Comparison of ENCODE assay signal across 22 cellular contexts in the genomic region with DNA sequence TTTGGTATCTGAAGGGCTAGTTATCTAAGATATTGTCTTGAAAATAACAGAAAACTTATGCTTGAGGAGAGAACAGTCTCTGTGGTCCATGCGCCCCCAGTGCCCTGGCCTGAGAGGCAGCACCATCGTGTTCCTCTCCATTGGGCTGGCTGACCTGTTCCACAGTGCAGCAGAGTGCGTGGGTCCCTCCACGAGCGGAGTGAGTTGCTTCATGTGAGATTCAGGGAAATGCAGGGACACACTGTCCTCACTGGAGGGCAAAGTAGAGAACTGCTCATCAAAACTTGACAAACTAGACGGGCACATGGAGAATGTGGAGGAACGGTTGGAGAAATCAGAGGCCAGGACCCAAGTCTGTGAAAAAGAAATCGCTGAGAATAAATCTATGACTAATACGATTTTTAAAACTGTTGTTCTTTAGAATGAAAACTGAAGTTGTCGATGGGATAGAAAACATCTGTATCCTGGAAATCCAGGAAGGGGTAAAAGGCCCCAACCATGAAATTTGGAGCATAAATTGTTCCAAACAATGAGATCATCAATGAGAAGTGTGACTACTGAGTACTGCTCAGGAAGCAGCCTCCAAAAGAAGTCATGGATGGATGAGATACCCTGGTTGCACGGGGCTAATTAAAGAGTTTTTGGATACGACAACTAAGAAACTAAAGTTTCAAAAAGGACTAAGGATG. TPM values are rescaled to one million over a fixed set of nuclear protein-coding genes. Genes with fewer than 3 reads are reported as not detected.
DNase-seq lines count a peak whose midpoint lies in the region; ATAC-seq and TF ChIP-seq lines count a peak whose summit lies in the region.
"Had no signal": no experiment of that assay in that cellular context is flagged by ENCODE, and none has a peak within 500 bp of the region (broad histone marks: within the 10 kb centered on the region; RNA-seq: fewer than 3 reads in every experiment).

No MANE protein-coding gene starts in this region.

- H3K4me3 ChIP-seq in left ventricle myocardium inferior, result no peak overlapping the region
- H3K4me3 ChIP-seq in gastroesophageal sphincter, result no peak overlapping the region
- H3K4me3 ChIP-seq in aorta (ENCODE audit: low read length in 2 of 2), result no peak overlapping the region
- H3K4me3 ChIP-seq: prostate gland, vagina had no signal

- H3K27me3 ChIP-seq in left ventricle myocardium inferior (ENCODE audit: low read depth) (no peaks in the 10 kb centered on the region), gastroesophageal sphincter (no peaks in the 10 kb centered on the region), aorta (ENCODE audit: control insufficient read depth in 1 of 2, insufficient read depth in 2 of 2, low read length in 1 of 2) (no peaks in the 10 kb centered on the region)
- H3K27me3 ChIP-seq: vagina had no signal

- no peak for TF ChIP-seq POLR2A in gastroesophageal sphincter (IDR thresholded peaks at IDR 0.05)

- no peak overlapping the region for H3K27ac ChIP-seq in left ventricle myocardium inferior (replicated peaks)
- H3K27ac ChIP-seq in gastroesophageal sphincter, result peak overlapping the region; percentile 38 to 73 (median 64)
- H3K27ac ChIP-seq in aorta (ENCODE audit: low read depth in 1 of 2, low read length in 2 of 2), result peak overlapping the region; percentile 10 to 14
- H3K27ac ChIP-seq: KMS-11, prostate gland, vagina had no signal

- TF ChIP-seq EP300 in gastroesophageal sphincter (IDR thresholded peaks at IDR 0.05), result no peak

- intact Hi-C loops in left ventricle myocardium superior (cut with micrococcal nuclease), result no loop called here
- intact Hi-C loops in left ventricle myocardium inferior (cut with micrococcal nuclease), result no loop called here
- intact Hi-C loops in aorta (cut with DNase I), result loop anchor here in 1 of 2 donors (10.0 kb wide), 1 partner anchor 53 kb away; no protein-coding TSS in a partner anchor

- no peak for DNase-seq in left ventricle myocardium superior
- DNase-seq in left ventricle myocardium inferior, result no peak
- DNase-seq in WTC11 (ENCODE audit: low spot score), result no peak
- DNase-seq in aorta, result no peak
- no peak for DNase-seq in stimulated activated naive CD8-positive, alpha-beta T cell treated with anti-CD3 and anti-CD28 coated beads, Interleukin-15, amount 100 ng/mL, for 72 hours
- no peak for DNase-seq in glomerular visceral epithelial cell (ENCODE audit: extremely low spot score)
- no peak for DNase-seq in activated CD4-positive, alpha-beta T cell treated with anti-CD3 and anti-CD28 coated beads, Interleukin-2, amount 10 ng/mL, durations not matched to agents 7 days and 5 days
- DNase-seq: activated CD8-positive, alpha-beta memory T cell treated with anti-CD3 and anti-CD28 coated beads, Interleukin-2, amount 50 U/mL, for 48 hours; CD8-positive, alpha-beta memory T cell; effector CD8-positive, alpha-beta T cell; GDM1; head of caudate nucleus; midbrain; NCI-H1694 treated with DMSO at 0.1 percent for 48 hours; NCI-H2227 treated with DMSO at 0.1 percent for 48 hours; PC-3 had no signal

- H3K36me3 Mint-ChIP-seq in WTC11, result peaks cover 37% of the 10 kb centered on the region
- peaks cover 9% of the 10 kb centered on the region for H3K36me3 Mint-ChIP-seq in activated CD4-positive, alpha-beta T cell treated with anti-CD3 and anti-CD28 coated beads, Interleukin-2, amount 10 ng/mL, durations not matched to agents 7 days and 5 days (ENCODE audit: low read depth)

- WGBS in gastroesophageal sphincter (ENCODE audit: low coverage in 1 of 2), 2 donors, result 66 to 74% methylated on average over 7 to 9 of the region's 12 CpGs
- 85 to 86% methylated on average over 12 of the region's 12 CpGs for WGBS in aorta, 2 donors

- H3K9me3 Mint-ChIP-seq in WTC11, result no peaks in the 10 kb centered on the region
- H3K9me3 Mint-ChIP-seq in stimulated activated naive CD8-positive, alpha-beta T cell treated with anti-CD3 and anti-CD28 coated beads, Interleukin-15, amount 100 ng/mL, for 72 hours, result no peaks in the 10 kb centered on the region
- H3K9me3 Mint-ChIP-seq in activated CD4-positive, alpha-beta T cell treated with anti-CD3 and anti-CD28 coated beads, Interleukin-2, amount 10 ng/mL, durations not matched to agents 7 days and 5 days, result no peaks in the 10 kb centered on the region
- H3K9me3 Mint-ChIP-seq: CD8-positive, alpha-beta memory T cell; natural killer cell treated with Interleukin-12 subunit alpha and Interleukin-12 subunit beta and Interleukin-15 and Interleukin-18, amount 100 ng/mL, for 72 hours; T-helper 1 cell treated with Interleukin-12 subunit alpha and Interleukin-12 subunit beta and Interleukin-4 antibody, amounts not matched to agents 30 μg/mL and 1 μg/mL, for 36 hours had no signal

- no peaks in the 10 kb centered on the region for H3K27me3 Mint-ChIP-seq in WTC11 (ENCODE audit: low read depth)
- no peaks in the 10 kb centered on the region for H3K27me3 Mint-ChIP-seq in stimulated activated naive CD8-positive, alpha-beta T cell treated with anti-CD3 and anti-CD28 coated beads, Interleukin-15, amount 100 ng/mL, for 72 hours
- H3K27me3 Mint-ChIP-seq in activated CD4-positive, alpha-beta T cell treated with anti-CD3 and anti-CD28 coated beads, Interleukin-2, amount 10 ng/mL, durations not matched to agents 7 days and 5 days, result no peaks in the 10 kb centered on the region
- H3K27me3 Mint-ChIP-seq: CD8-positive, alpha-beta memory T cell; natural killer cell treated with Interleukin-12 subunit alpha and Interleukin-12 subunit beta and Interleukin-15 and Interleukin-18, amount 100 ng/mL, for 72 hours had no signal

- no peak overlapping the region for H3K4me3 Mint-ChIP-seq in WTC11
- no peak overlapping the region for H3K4me3 Mint-ChIP-seq in stimulated activated naive CD8-positive, alpha-beta T cell treated with anti-CD3 and anti-CD28 coated beads, Interleukin-15, amount 100 ng/mL, for 72 hours
- no peak overlapping the region for H3K4me3 Mint-ChIP-seq in activated CD4-positive, alpha-beta T cell treated with anti-CD3 and anti-CD28 coated beads, Interleukin-2, amount 10 ng/mL, durations not matched to agents 7 days and 5 days
- H3K4me3 Mint-ChIP-seq: CD8-positive, alpha-beta memory T cell; natural killer cell treated with Interleukin-12 subunit alpha and Interleukin-12 subunit beta and Interleukin-15 and Interleukin-18, amount 100 ng/mL, for 72 hours; T-helper 1 cell treated with Interleukin-12 subunit alpha and Interleukin-12 subunit beta and Interleukin-4 antibody, amounts not matched to agents 30 μg/mL and 1 μg/mL, for 36 hours had no signal

- ATAC-seq in left ventricle myocardium superior, result peak; percentile 32
- ATAC-seq in WTC11, result no peak
- peak; percentile 43 for ATAC-seq in gastroesophageal sphincter
- ATAC-seq in aorta (ENCODE audit: low FRiP score), result no peak
- no peak for ATAC-seq in stimulated activated naive CD8-positive, alpha-beta T cell treated with anti-CD3 and anti-CD28 coated beads, Interleukin-15, amount 100 ng/mL, for 72 hours
- ATAC-seq: natural killer cell treated with Interleukin-12 subunit alpha and Interleukin-12 subunit beta and Interleukin-15 and Interleukin-18, amount 100 ng/mL, for 72 hours; PC-3 had no signal

- H3K4me1 ChIP-seq in left ventricle myocardium inferior (peaks cover 21% of the 10 kb centered on the region), gastroesophageal sphincter (peaks cover 5 to 40% (median 11%) of the 10 kb centered on the region in 3 donors), aorta (ENCODE audit: control insufficient read depth in 1 of 2, insufficient read depth in 2 of 2, low read length in 2 of 2) (peaks cover 3% of the 10 kb centered on the region in 2 donors)
- H3K4me1 ChIP-seq: prostate gland had no signal

- CTCF ChIA-PET in WTC11 (lab: Charles Lee), result no interaction called here
- CTCF ChIA-PET in activated CD4-positive, alpha-beta T cell treated with anti-CD3 and anti-CD28 coated beads, Interleukin-2, amount 10 ng/mL, durations not matched to agents 7 days and 5 days (lab: Charles Lee), result interaction anchor here (1.2 kb wide), 1 partner anchor 21 kb away, joined by 3 read pairs; no protein-coding TSS in a partner anchor

- POLR2A ChIA-PET in WTC11 (lab: Charles Lee), result no interaction called here
- POLR2A ChIA-PET in activated CD4-positive, alpha-beta T cell treated with anti-CD3 and anti-CD28 coated beads, Interleukin-2, amount 10 ng/mL, durations not matched to agents 7 days and 5 days (lab: Charles Lee), result no interaction called here

- TF ChIP-seq CTCF in left ventricle myocardium inferior (IDR thresholded peaks at IDR 0.05; ENCODE audit: borderline replicate concordance), result no peak
- no peak for TF ChIP-seq CTCF in WTC11 (IDR thresholded peaks at IDR 0.05)
- TF ChIP-seq CTCF in gastroesophageal sphincter (IDR thresholded peaks at IDR 0.05), result no peak

- peaks cover 7% of the 10 kb centered on the region for H3K4me1 Mint-ChIP-seq in WTC11
- H3K4me1 Mint-ChIP-seq in stimulated activated naive CD8-positive, alpha-beta T cell treated with anti-CD3 and anti-CD28 coated beads, Interleukin-15, amount 100 ng/mL, for 72 hours, result peaks cover 11% of the 10 kb centered on the region
- H3K4me1 Mint-ChIP-seq in activated CD4-positive, alpha-beta T cell treated with anti-CD3 and anti-CD28 coated beads, Interleukin-2, amount 10 ng/mL, durations not matched to agents 7 days and 5 days, result peaks cover 19% of the 10 kb centered on the region

- H3K36me3 ChIP-seq in left ventricle myocardium inferior (peaks cover 31% of the 10 kb centered on the region), gastroesophageal sphincter (peaks cover 0 to 35% of the 10 kb centered on the region in 2 donors), aorta (ENCODE audit: control insufficient read depth in 1 of 2, insufficient read depth in 2 of 2, low read length in 1 of 2) (peaks cover 0 to 1% of the 10 kb centered on the region in 2 donors)
- H3K36me3 ChIP-seq: prostate gland had no signal

- H3K27ac Mint-ChIP-seq in WTC11, result peak overlapping the region; percentile 86
- peak overlapping the region in 1 of 2 donors; percentile 14 for H3K27ac Mint-ChIP-seq in stimulated activated naive CD8-positive, alpha-beta T cell treated with anti-CD3 and anti-CD28 coated beads, Interleukin-15, amount 100 ng/mL, for 72 hours
- no peak overlapping the region for H3K27ac Mint-ChIP-seq in activated CD4-positive, alpha-beta T cell treated with anti-CD3 and anti-CD28 coated beads, Interleukin-2, amount 10 ng/mL, durations not matched to agents 7 days and 5 days
- H3K27ac Mint-ChIP-seq: T-helper 1 cell treated with Interleukin-12 subunit alpha and Interleukin-12 subunit beta and Interleukin-4 antibody, amounts not matched to agents 30 μg/mL and 1 μg/mL, for 36 hours had no signal

- no peaks in the 10 kb centered on the region for H3K9me3 ChIP-seq in left ventricle myocardium inferior (replicated peaks)
- H3K9me3 ChIP-seq in gastroesophageal sphincter, result no peaks in the 10 kb centered on the region
- no peaks in the 10 kb centered on the region for H3K9me3 ChIP-seq in aorta (ENCODE audit: control insufficient read depth, low read length)
- H3K9me3 ChIP-seq: prostate gland, vagina had no signal

TF ChIP-seq in WTC11, 78 proteins besides CTCF, POLR2A, EP300 and RAD21 (continues in another document):
- TF ChIP-seq HMGA2 (CRISPR knock-in tag; IDR thresholded peaks at IDR 0.05), result no peak

RNA-seq across cellular contexts. Expression of gene REV1, which starts 58.1 kb away (rescaled TPM):
- total RNA-seq in left ventricle myocardium superior (74.2 TPM), left ventricle myocardium inferior (42.8 TPM), WTC11 (2021) (27.5 to 38.7 TPM (median 31.1 TPM) in 3 replicates), gastroesophageal sphincter (10 to 100 TPM; 25.9 to 61.5 (median 47.3) TPM), aorta (10 to 100 TPM; 50.8 to 69.0 TPM)
- 10 to 100 TPM in 1 of 2 donors, 1 to 10 TPM in 1; 5.6 to 25.7 TPM for polyA plus RNA-seq in aorta
- total RNA-seq in activated CD4-positive, alpha-beta T cell treated with anti-CD3 and anti-CD28 coated beads, Interleukin-2, amount 10 ng/mL, durations not matched to agents 7 days and 5 days, result 10 to 100 TPM; 37.4 to 40.7 TPM

Comparison
In these comparisons a context has a peak if more than half of its experiments do, and no peak if none do; other contexts are left out.
1. ATAC-seq: peak in left ventricle myocardium superior (single experiment) and gastroesophageal sphincter (single experiment); none in WTC11 (single experiment), aorta (single experiment) and stimulated activated naive CD8-positive, alpha-beta T cell treated with anti-CD3 and anti-CD28 coated beads, Interleukin-15, amount 100 ng/mL, for 72 hours (single experiment).